Comparison of ENCODE assay signal across 30 cellular contexts in genomic region chr1:73644198-73644597, GRCh38.
"Had no signal": no experiment of that assay in that cellular context is flagged by ENCODE, and none has a peak within 500 bp of the region (broad histone marks: within the 10 kb centered on the region; RNA-seq: fewer than 3 reads in every experiment).

No MANE protein-coding gene starts in this region.

- H3K4me1 ChIP-seq: ascending aorta, breast epithelium, colonic mucosa, esophagus squamous epithelium, gastroesophageal sphincter, heart right ventricle had no signal

- H3K27me3 Mint-ChIP-seq: activated CD4-positive, alpha-beta memory T cell treated with anti-CD3 and anti-CD28 coated beads for 36 hours; activated CD4-positive, alpha-beta T cell treated with anti-CD3 and anti-CD28 coated beads for 36 hours; activated CD4-positive, alpha-beta T cell treated with anti-CD3 and anti-CD28 coated beads, Interleukin-2, amount 10 ng/mL, durations not matched to agents 24 days and 14 days; activated CD8-positive, alpha-beta memory T cell treated with anti-CD3 and anti-CD28 coated beads, Interleukin-2, amount 10 ng/mL, durations not matched to agents 7 days and 5 days; activated naive CD8-positive, alpha-beta T cell treated with anti-CD3 and anti-CD28 coated beads, Interleukin-2, amount 10 ng/mL, durations not matched to agents 7 days and 5 days; brain had no signal

- H3K36me3 Mint-ChIP-seq: activated CD4-positive, alpha-beta memory T cell treated with anti-CD3 and anti-CD28 coated beads for 36 hours; activated CD8-positive, alpha-beta memory T cell treated with anti-CD3 and anti-CD28 coated beads, Interleukin-2, amount 10 ng/mL, durations not matched to agents 7 days and 5 days; activated naive CD4-positive, alpha-beta T cell treated with anti-CD3 and anti-CD28 coated beads, Interleukin-2, amount 50 U/mL, for 72 hours; activated naive CD8-positive, alpha-beta T cell treated with anti-CD3 and anti-CD28 coated beads, Interleukin-2, amount 10 ng/mL, durations not matched to agents 7 days and 5 days; brain had no signal

- H3K4me3 Mint-ChIP-seq: activated CD4-positive, alpha-beta memory T cell treated with anti-CD3 and anti-CD28 coated beads for 36 hours; activated CD4-positive, alpha-beta T cell treated with anti-CD3 and anti-CD28 coated beads for 36 hours; activated CD4-positive, alpha-beta T cell treated with anti-CD3 and anti-CD28 coated beads, Interleukin-2, amount 10 ng/mL, durations not matched to agents 24 days and 14 days; activated CD8-positive, alpha-beta memory T cell treated with anti-CD3 and anti-CD28 coated beads, Interleukin-2, amount 10 ng/mL, durations not matched to agents 7 days and 5 days; activated CD8-positive, alpha-beta T cell treated with anti-CD3 and anti-CD28 coated beads, Interleukin-2, amount 10 ng/mL, durations not matched to agents 7 days and 5 days; activated naive CD4-positive, alpha-beta T cell treated with anti-CD3 and anti-CD28 coated beads for 36 hours; activated naive CD8-positive, alpha-beta T cell treated with anti-CD3 and anti-CD28 coated beads, Interleukin-2, amount 10 ng/mL, durations not matched to agents 7 days and 5 days; activated T-helper 1 cell treated with anti-CD3 and anti-CD28 coated beads, Interleukin-12 subunit alpha, Interleukin-12 subunit beta, Interleukin-2, Interleukin-4 antibody, amounts not matched to agents 30 ng/mL and 10 ng/mL and 1 ng/mL, durations not matched to agents 14 hours and 24 hours and 36 hours; brain had no signal

- H3K9me3 ChIP-seq: ascending aorta, breast epithelium, colonic mucosa, esophagus squamous epithelium, gastroesophageal sphincter, heart right ventricle had no signal

- H3K27ac ChIP-seq: ascending aorta, breast epithelium, cardiac muscle cell, colonic mucosa, epithelial cell of prostate, esophagus squamous epithelium, gastroesophageal sphincter, heart right ventricle had no signal

- H3K9me3 Mint-ChIP-seq: activated naive CD4-positive, alpha-beta T cell treated with anti-CD3 and anti-CD28 coated beads for 36 hours; activated T-helper 1 cell treated with anti-CD3 and anti-CD28 coated beads, Interleukin-12 subunit alpha, Interleukin-12 subunit beta, Interleukin-2, Interleukin-4 antibody, amounts not matched to agents 30 ng/mL and 10 ng/mL and 1 ng/mL, durations not matched to agents 14 hours and 24 hours and 36 hours; brain had no signal

- ATAC-seq: activated CD4-positive, alpha-beta T cell treated with anti-CD3 and anti-CD28 coated beads for 36 hours; activated CD8-positive, alpha-beta memory T cell treated with anti-CD3 and anti-CD28 coated beads, Interleukin-2, amount 10 ng/mL, durations not matched to agents 7 days and 5 days; activated CD8-positive, alpha-beta T cell treated with anti-CD3 and anti-CD28 coated beads, Interleukin-2, amount 10 ng/mL, durations not matched to agents 7 days and 5 days; activated naive CD4-positive, alpha-beta T cell treated with anti-CD3 and anti-CD28 coated beads, Interleukin-2, amount 50 U/mL, for 72 hours; gastroesophageal sphincter; heart right ventricle had no signal

- H3K27me3 ChIP-seq: ascending aorta, breast epithelium, cardiac muscle cell, colonic mucosa, esophagus squamous epithelium, gastroesophageal sphincter, heart right ventricle had no signal

- H3K4me3 ChIP-seq: ascending aorta, breast epithelium, cardiac muscle cell, colonic mucosa, esophagus squamous epithelium, gastroesophageal sphincter, heart right ventricle had no signal

- DNase-seq: activated CD4-positive, alpha-beta memory T cell treated with anti-CD3 and anti-CD28 coated beads for 36 hours; activated CD4-positive, alpha-beta T cell treated with anti-CD3 and anti-CD28 coated beads for 36 hours; activated CD4-positive, alpha-beta T cell treated with anti-CD3 and anti-CD28 coated beads, Interleukin-2, amount 10 ng/mL, durations not matched to agents 24 days and 14 days; activated CD4-positive, CD25-positive, alpha-beta regulatory T cell; activated CD4-positive, CD25-positive, alpha-beta regulatory T cell treated with anti-CD3 and anti-CD28 coated beads, Interleukin-2, amount 50 U/mL, for 72 hours; activated CD8-positive, alpha-beta memory T cell treated with anti-CD3 and anti-CD28 coated beads, Interleukin-2, amount 10 ng/mL, durations not matched to agents 7 days and 5 days; activated CD8-positive, alpha-beta memory T cell treated with anti-CD3 and anti-CD28 coated beads, Interleukin-2, amount 50 U/mL, for 4 hours; activated CD8-positive, alpha-beta T cell treated with anti-CD3 and anti-CD28 coated beads, Interleukin-2, amount 10 ng/mL, durations not matched to agents 7 days and 5 days; activated effector memory CD4-positive, alpha-beta T cell treated with anti-CD3 and anti-CD28 coated beads, Interleukin-2, amount 50 U/mL, for 16 hours; activated naive CD4-positive, alpha-beta T cell treated with anti-CD3 and anti-CD28 coated beads for 36 hours; activated naive CD8-positive, alpha-beta T cell treated with anti-CD3 and anti-CD28 coated beads, Interleukin-2, amount 10 ng/mL, durations not matched to agents 7 days and 5 days; activated T-cell treated with anti-CD3 and anti-CD28 coated beads, Interleukin-2, amount 50 U/mL, for 1 hour; activated T-cell treated with anti-CD3 and anti-CD28 coated beads, Interleukin-2, amount 50 U/mL, for 48 hours; central memory CD4-positive, alpha-beta T cell; cerebellar nuclear complex; colonic mucosa; effector CD8-positive, alpha-beta T cell; esophagus squamous epithelium; foreskin melanocyte; heart right ventricle; T-helper 2 cell had no signal

- H3K4me1 Mint-ChIP-seq: activated CD4-positive, alpha-beta T cell treated with anti-CD3 and anti-CD28 coated beads for 36 hours; activated CD4-positive, alpha-beta T cell treated with anti-CD3 and anti-CD28 coated beads, Interleukin-2, amount 10 ng/mL, durations not matched to agents 24 days and 14 days; activated CD8-positive, alpha-beta memory T cell treated with anti-CD3 and anti-CD28 coated beads, Interleukin-2, amount 10 ng/mL, durations not matched to agents 7 days and 5 days; activated naive CD8-positive, alpha-beta T cell treated with anti-CD3 and anti-CD28 coated beads, Interleukin-2, amount 10 ng/mL, durations not matched to agents 7 days and 5 days had no signal

- H3K27ac Mint-ChIP-seq: activated CD4-positive, alpha-beta memory T cell treated with anti-CD3 and anti-CD28 coated beads for 36 hours; activated CD4-positive, alpha-beta T cell treated with anti-CD3 and anti-CD28 coated beads for 36 hours; activated CD4-positive, alpha-beta T cell treated with anti-CD3 and anti-CD28 coated beads, Interleukin-2, amount 10 ng/mL, durations not matched to agents 24 days and 14 days; activated CD8-positive, alpha-beta memory T cell treated with anti-CD3 and anti-CD28 coated beads, Interleukin-2, amount 10 ng/mL, durations not matched to agents 7 days and 5 days; activated CD8-positive, alpha-beta T cell treated with anti-CD3 and anti-CD28 coated beads, Interleukin-2, amount 10 ng/mL, durations not matched to agents 7 days and 5 days; activated naive CD4-positive, alpha-beta T cell treated with anti-CD3 and anti-CD28 coated beads for 36 hours; activated naive CD4-positive, alpha-beta T cell treated with anti-CD3 and anti-CD28 coated beads, Interleukin-2, amount 50 U/mL, for 72 hours; activated naive CD8-positive, alpha-beta T cell treated with anti-CD3 and anti-CD28 coated beads, Interleukin-2, amount 10 ng/mL, durations not matched to agents 7 days and 5 days; activated T-helper 1 cell treated with anti-CD3 and anti-CD28 coated beads, Interleukin-12 subunit alpha, Interleukin-12 subunit beta, Interleukin-2, Interleukin-4 antibody, amounts not matched to agents 30 ng/mL and 10 ng/mL and 1 ng/mL, durations not matched to agents 14 hours and 24 hours and 36 hours; activated T-helper 2 cell treated with anti-CD3 and anti-CD28 coated beads, Interferon-gamma antibody, Interleukin-2, Interleukin-4, amounts not matched to agents 10 μg/mL and 5 μg/mL and 100 μg/mL, durations not matched to agents 14 hours and 24 hours and 36 hours; brain had no signal

- H3K36me3 ChIP-seq: ascending aorta, breast epithelium, cardiac muscle cell, colonic mucosa, esophagus squamous epithelium, gastroesophageal sphincter, heart right ventricle had no signal
